Comparison of ENCODE assay signal across 8 cellular contexts in genomic region chr16:67030221-67030962, GRCh38. TPM values are rescaled to one million over a fixed set of nuclear protein-coding genes. Genes with fewer than 3 reads are reported as not detected.
DNase-seq lines count a peak whose midpoint lies in the region; ATAC-seq, FAIRE-seq and TF ChIP-seq lines count a peak whose summit lies in the region.

No MANE protein-coding gene starts in this region.

- peak overlapping the region; percentile 84 for H3K4me2 ChIP-seq in keratinocyte (ENCODE audit: control insufficient read depth, extremely low read depth, insufficient read depth, low read depth, low read length)

- TF ChIP-seq CTCF in keratinocyte (optimal IDR thresholded peaks at IDR 0.05 in 1 of 3, IDR thresholded peaks at IDR 0.05 in 1 of 3, conservative IDR thresholded peaks at IDR 0.05 in 1 of 3; ENCODE audit: extremely low read depth in 1 of 3, insufficient read depth in 2 of 3, low read length in 3 of 3) (no peak), foreskin keratinocyte (conservative IDR thresholded peaks at IDR 0.05) (no peak)

- H4K20me1 ChIP-seq in keratinocyte (ENCODE audit: control insufficient read depth, extremely low read depth, insufficient read depth, low read length), result no peaks in the 10 kb centered on the region

- H3K9me3 ChIP-seq in keratinocyte (ENCODE audit: control insufficient read depth, low read depth, low read length), result no peaks in the 10 kb centered on the region
- H3K9me3 ChIP-seq in stomach smooth muscle (ENCODE audit: control insufficient read depth in 2 of 2, low read length in 2 of 2), result no peaks in the 10 kb centered on the region

- peaks cover 2% of the 10 kb centered on the region for H3K9me1 ChIP-seq in keratinocyte (ENCODE audit: control insufficient read depth, extremely low read depth, insufficient read depth, low read length)

- peaks cover 27% of the 10 kb centered on the region for H3K4me1 Mint-ChIP-seq in activated T-helper 17 cell treated with anti-CD3 and anti-CD28 coated beads, Interleukin-2, amount 50 U/mL, for 72 hours

- peak overlapping the region; percentile 49 for H2AFZ ChIP-seq in keratinocyte (ENCODE audit: control insufficient read depth, low read length)

- peaks cover 0 to 13% of the 10 kb centered on the region in 2 experiments for H3K36me3 ChIP-seq in keratinocyte (ENCODE audit: control insufficient read depth in 2 of 2, extremely low read depth in 1 of 2, insufficient read depth in 2 of 2, low read length in 2 of 2)
- no peaks in the 10 kb centered on the region for H3K36me3 ChIP-seq in stomach smooth muscle (ENCODE audit: control insufficient read depth in 2 of 2, insufficient read depth in 2 of 2, low read length in 2 of 2)

- H3K9ac ChIP-seq in keratinocyte (ENCODE audit: control insufficient read depth, extremely low read depth, insufficient read depth, low read length) (peak overlapping the region; percentile 87), stomach smooth muscle (ENCODE audit: low read length in 2 of 2) (peak overlapping the region; percentile 78 to 84)

- no peaks in the 10 kb centered on the region for H3K9me3 Mint-ChIP-seq in activated T-helper 17 cell treated with anti-CD3 and anti-CD28 coated beads, Interleukin-2, amount 50 U/mL, for 72 hours

- no peaks in the 10 kb centered on the region for H3K27me3 ChIP-seq in keratinocyte (ENCODE audit: control insufficient read depth, extremely low read depth, insufficient read depth, low read length)
- no peaks in the 10 kb centered on the region for H3K27me3 ChIP-seq in stomach smooth muscle (ENCODE audit: control insufficient read depth in 1 of 2, insufficient read depth in 2 of 2, low read length in 2 of 2)
- H3K27me3 ChIP-seq in foreskin keratinocyte, result no peaks in the 10 kb centered on the region

- dilution Hi-C loops in keratinocyte (cut with MboI; ENCODE audit: extremely low pct_ligation_motif_present, low sequenced_read_pairs), result no loop called here

- H3K4me3 ChIP-seq in keratinocyte (ENCODE audit: control insufficient read depth in 2 of 3, extremely low read depth in 1 of 3, insufficient read depth in 2 of 3, low read depth in 1 of 3, low read length in 3 of 3) (peak overlapping the region; percentile 77 to 89 (median 84)), stomach smooth muscle (ENCODE audit: low read length in 2 of 2) (peak overlapping the region; percentile 76 to 85)

- H3K36me3 Mint-ChIP-seq in activated T-helper 17 cell treated with anti-CD3 and anti-CD28 coated beads, Interleukin-2, amount 50 U/mL, for 72 hours (ENCODE audit: low read depth), result peaks cover 57% of the 10 kb centered on the region

- H3K27ac Mint-ChIP-seq in activated T-helper 17 cell treated with anti-CD3 and anti-CD28 coated beads, Interleukin-2, amount 50 U/mL, for 72 hours, result peak overlapping the region; percentile 73

- no peaks in the 10 kb centered on the region for H3K27me3 Mint-ChIP-seq in activated T-helper 17 cell treated with anti-CD3 and anti-CD28 coated beads, Interleukin-2, amount 50 U/mL, for 72 hours

- ATAC-seq in activated T-helper 17 cell treated with anti-CD3 and anti-CD28 coated beads, Interleukin-2, amount 50 U/mL, for 72 hours (replicated peaks), result no peak
- ATAC-seq in foreskin keratinocyte, result no peak

- no peak for FAIRE-seq in keratinocyte (lab: Jason Lieb, UNC)

- H3K4me1 ChIP-seq in keratinocyte (ENCODE audit: control insufficient read depth, extremely low read depth, insufficient read depth, low read length) (peaks cover 16% of the 10 kb centered on the region), stomach smooth muscle (ENCODE audit: control insufficient read depth, insufficient read depth, low read length) (peaks cover 17% of the 10 kb centered on the region), foreskin keratinocyte (peaks cover 11% of the 10 kb centered on the region)

- peak; percentile 26 for DNase-seq in NCI-H82 (lab: John Stamatoyannopoulos, UW)
- DNase-seq in NCI-H82 treated with DMSO at 0.1 percent for 48 hours (lab: John Stamatoyannopoulos, UW; ENCODE audit: unreplicated experiment), result no peak
- DNase-seq in keratinocyte (ENCODE audit: low read depth, low spot score), result no peak
- DNase-seq in foreskin keratinocyte, result no peak
- DNase-seq in NCI-H1930 (lab: John Stamatoyannopoulos, UW), result no peak
- DNase-seq in GM03348 (ENCODE audit: low spot score), result no peak

- H3K27ac ChIP-seq in keratinocyte (ENCODE audit: control insufficient read depth, insufficient read depth, low read length) (peak overlapping the region; percentile 70), stomach smooth muscle (ENCODE audit: low read length) (peak overlapping the region; percentile 89), foreskin keratinocyte (no peak overlapping the region)

- H3K4me3 Mint-ChIP-seq in activated T-helper 17 cell treated with anti-CD3 and anti-CD28 coated beads, Interleukin-2, amount 50 U/mL, for 72 hours, result peak overlapping the region; percentile 88

- H3K79me2 ChIP-seq in keratinocyte (ENCODE audit: control insufficient read depth, insufficient read depth, low read length), result peaks cover 58% of the 10 kb centered on the region

RNA-seq across cellular contexts. Expression of gene CBFB, which starts 1.4 kb away (rescaled TPM):
- 100 to 1,000 TPM; 115 to 214 TPM for total RNA-seq in activated T-helper 17 cell treated with anti-CD3 and anti-CD28 coated beads, Interleukin-2, amount 50 U/mL, for 72 hours
- polyA plus RNA-seq in keratinocyte (18.0 to 55.9 TPM (median 39.7 TPM) in 3 replicates), foreskin keratinocyte (20.1 and 23.1 TPM in 2 replicates)
- 72.1 TPM for polyA plus RNA-seq in keratinocyte (2011; ENCODE audit: low read depth)
- 28.7 and 32.0 TPM in 2 replicates for polyA plus RNA-seq in keratinocyte (2011; cell fraction: cytosol; rRNA removed)
- polyA plus RNA-seq in keratinocyte (2011; cell fraction: nucleus; rRNA removed), result 19.3 and 37.5 TPM in 2 replicates
- polyA plus RNA-seq in keratinocyte (2012; ENCODE audit: low replicate concordance), result 33.0 and 36.9 TPM in 2 replicates
- polyA minus RNA-seq in keratinocyte, result 9.6 to 35.9 TPM (median 15.7 TPM) in 3 replicates
- polyA minus RNA-seq in keratinocyte (2011; cell fraction: cytosol; rRNA and poly(A)+ RNA removed), result 22.8 TPM
- polyA minus RNA-seq in keratinocyte (2011; cell fraction: nucleus; rRNA and poly(A)+ RNA removed), result 11.6 and 20.8 TPM in 2 replicates
- total RNA-seq in foreskin keratinocyte, result 55.2 and 56.4 TPM in 2 replicates

RNA-seq across cellular contexts. Expression of gene CES4A, which starts 42.0 kb away (rescaled TPM):
- 10 to 100 TPM; 18.3 to 43.5 TPM for total RNA-seq in activated T-helper 17 cell treated with anti-CD3 and anti-CD28 coated beads, Interleukin-2, amount 50 U/mL, for 72 hours
- polyA plus RNA-seq in keratinocyte (5.1 to 12.8 TPM (median 6.6 TPM) in 3 replicates), foreskin keratinocyte (2.9 and 4.2 TPM in 2 replicates)
- 3.3 TPM for polyA plus RNA-seq in keratinocyte (2011; ENCODE audit: low read depth)
- polyA plus RNA-seq in keratinocyte (2011; cell fraction: cytosol; rRNA removed), result 3.6 and 3.9 TPM in 2 replicates
- 48.3 and 56.6 TPM in 2 replicates for polyA plus RNA-seq in keratinocyte (2011; cell fraction: nucleus; rRNA removed)
- polyA plus RNA-seq in keratinocyte (2012; ENCODE audit: low replicate concordance), result 2.9 and 6.8 TPM in 2 replicates
- 5.0 to 6.8 TPM (median 5.4 TPM) in 3 replicates for polyA minus RNA-seq in keratinocyte
- polyA minus RNA-seq in keratinocyte (2011; cell fraction: cytosol; rRNA and poly(A)+ RNA removed), result not detected
- polyA minus RNA-seq in keratinocyte (2011; cell fraction: nucleus; rRNA and poly(A)+ RNA removed), result 2.8 and 4.2 TPM in 2 replicates
- 2.8 and 3.4 TPM in 2 replicates for total RNA-seq in foreskin keratinocyte
